ENCODE assay signal across 8 cellular contexts in genomic region chr19:18000981-18001836, GRCh38. TPM values are rescaled to one million over a fixed set of nuclear protein-coding genes. Genes with fewer than 3 reads are reported as not detected.
DNase-seq lines count a peak whose midpoint lies in the region; ATAC-seq and TF ChIP-seq lines count a peak whose summit lies in the region.

No MANE protein-coding gene starts in this region.

- peak overlapping the region; percentile 73 for H3K4me2 ChIP-seq in SU-DHL-6 (ENCODE audit: low read depth, low read length, poor library complexity, severe bottlenecking)

- H3K4me1 ChIP-seq in upper lobe of right lung, result peaks cover 19% of the 10 kb centered on the region

- H3K27me3 ChIP-seq in SU-DHL-6 (ENCODE audit: low read length), result no peaks in the 10 kb centered on the region
- H3K27me3 ChIP-seq in upper lobe of right lung, result no peaks in the 10 kb centered on the region

- no peaks in the 10 kb centered on the region for H3K9me2 ChIP-seq in SU-DHL-6 (replicated peaks; ENCODE audit: insufficient read depth, low read length)

- no peaks in the 10 kb centered on the region for H4K20me1 ChIP-seq in SU-DHL-6 (ENCODE audit: low read depth, low read length)

- peaks cover 18% of the 10 kb centered on the region for H3K79me2 ChIP-seq in SU-DHL-6 (ENCODE audit: insufficient read depth, low read length)

- H3K27ac ChIP-seq in SU-DHL-6 (ENCODE audit: low read depth, low read length) (peak overlapping the region; percentile 87), upper lobe of right lung (peak overlapping the region; percentile 91)

- no peaks in the 10 kb centered on the region for H3K9me3 ChIP-seq in SU-DHL-6 (ENCODE audit: insufficient read depth, low read length)
- H3K9me3 ChIP-seq in upper lobe of right lung, result no peaks in the 10 kb centered on the region

- in situ Hi-C loops in Caki2 (cut with HindIII; ENCODE audit: low pct_unique_long_range_greater_than_20kb, low sequenced_read_pairs), result no loop called here

- H3K36me3 ChIP-seq in SU-DHL-6 (ENCODE audit: low read length) (no peaks in the 10 kb centered on the region), upper lobe of right lung (no peaks in the 10 kb centered on the region)

- DNase-seq in Caki2 (ENCODE audit: low read depth) (peak; percentile 98), LHCN-M2 (ENCODE audit: low read depth) (peak; percentile 77), cardiac septum (ENCODE audit: low spot score) (peak; percentile 94), posterior vena cava (ENCODE audit: low spot score) (peak; percentile 96), upper lobe of right lung (peak; percentile 96)
- DNase-seq in activated naive CD8-positive, alpha-beta T cell treated with anti-CD3 and anti-CD28 coated beads, Interleukin-2, amount 50 U/mL, for 16 hours (ENCODE audit: low read depth, low spot score), result peak; percentile 81

- ATAC-seq in GM21423 (IDR thresholded peaks at IDR 0.05; ENCODE audit: unreplicated experiment) (peak; percentile 72), upper lobe of right lung (peak; percentile 89)

- TF ChIP-seq CTCF in SU-DHL-6 (IDR thresholded peaks at IDR 0.05; ENCODE audit: insufficient read depth, low read length, poor library complexity, severe bottlenecking) (no peak), upper lobe of right lung (IDR thresholded peaks at IDR 0.05) (no peak)

- peak overlapping the region; percentile 63 for H3K4me3 ChIP-seq in SU-DHL-6 (ENCODE audit: insufficient read depth, low read length, poor library complexity, severe bottlenecking)
- H3K4me3 ChIP-seq in upper lobe of right lung, result peak overlapping the region; percentile 90

- H2AFZ ChIP-seq in SU-DHL-6 (ENCODE audit: low read depth, low read length, severe bottlenecking), result no peak overlapping the region

- H3F3A ChIP-seq in SU-DHL-6 (ENCODE audit: insufficient read depth), result peaks cover 7% of the 10 kb centered on the region

- intact Hi-C loops in cardiac septum (cut with DNase I) (no loop called here), posterior vena cava (cut with DNase I) (no loop called here), upper lobe of right lung (cut with DNase I) (no loop called here)

- peak overlapping the region; percentile 75 for H3K9ac ChIP-seq in SU-DHL-6 (ENCODE audit: low read length)

RNA-seq across cellular contexts. Expression of gene ARRDC2, which starts 6.8 kb away (rescaled TPM):
- 57.4 and 76.7 TPM in 2 replicates for total RNA-seq in Caki2 (2014; rRNA removed; shearing (Covaris generic); ENCODE audit: low replicate concordance)
- total RNA-seq in LHCN-M2 (2014; rRNA removed) (9.0 and 15.0 TPM in 2 replicates), cardiac septum (9.2 TPM), posterior vena cava (10 to 100 TPM; 21.0 to 25.2 TPM), upper lobe of right lung (82.7 TPM)
- polyA plus RNA-seq in LHCN-M2 (2012), result 6.2 TPM

RNA-seq across cellular contexts. Expression of gene KCNN1, which starts 34.3 kb away (rescaled TPM):
- not detected in 2 replicates for total RNA-seq in Caki2 (2014; rRNA removed; shearing (Covaris generic); ENCODE audit: low replicate concordance)
- total RNA-seq in LHCN-M2 (2014; rRNA removed), result 0.06 TPM in 1 of 2 replicates, not detected in the other
- polyA plus RNA-seq in LHCN-M2 (2012), result 0.18 TPM
- total RNA-seq in cardiac septum, result 0.19 TPM
- total RNA-seq in posterior vena cava, result under 1 TPM in 1 of 2 donors, not detected in 1; 0.33 TPM
- not detected for total RNA-seq in upper lobe of right lung

Comparison
In these comparisons a context has a peak if more than half of its experiments do, and no peak if none do; other contexts are left out.
1. Peak in every context shown above with its lines: DNase-seq, ATAC-seq, H3K4me3 ChIP-seq and H3K27ac ChIP-seq.